In the genomic region with DNA sequence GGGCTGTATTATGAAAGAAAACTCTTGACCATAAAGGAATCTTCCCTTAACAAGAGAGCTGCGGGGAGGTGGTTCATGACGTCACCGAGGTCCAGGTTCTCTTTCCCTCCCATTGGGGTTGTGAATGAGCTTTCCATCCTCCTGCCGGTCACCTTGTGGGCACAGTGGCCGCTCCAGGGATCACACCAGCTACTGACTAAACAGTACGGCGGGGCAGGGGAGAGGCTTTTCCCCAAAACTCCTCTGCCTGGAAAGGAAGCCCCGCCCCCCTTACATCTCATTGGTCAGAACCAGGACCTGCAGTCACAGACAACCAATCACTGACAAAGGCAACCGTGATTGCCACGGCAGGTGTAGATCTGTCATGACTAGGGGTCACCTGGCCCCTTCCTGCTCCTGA, we compare ENCODE assay signal across 2 cellular contexts.
A peak's percentile ranks its signal among the peaks of the same experiment; 100 is the strongest.
TF ChIP-seq lines count a peak whose summit lies in the region.

No MANE protein-coding gene starts in this region.

TF ChIP-seq in HepG2, 621 proteins besides CTCF, POLR2A, EP300 and RAD21:
- no peak for TF ChIP-seq ATRX (CRISPR knock-in tag; IDR thresholded peaks at IDR 0.05; ENCODE audit: borderline replicate concordance)
- peak; percentile 84 for TF ChIP-seq ATF7 (IDR thresholded peaks at IDR 0.05)
- no peak for TF ChIP-seq ATF7 (CRISPR knock-in tag; IDR thresholded peaks at IDR 0.05)
- TF ChIP-seq DPF2 (CRISPR knock-in tag; IDR thresholded peaks at IDR 0.05; ENCODE audit: borderline replicate concordance, low read depth): no peak
- no peak for TF ChIP-seq ZNF232 (CRISPR knock-in tag; IDR thresholded peaks at IDR 0.05; ENCODE audit: borderline replicate concordance)
- TF ChIP-seq AGO1 (IDR thresholded peaks at IDR 0.05; ENCODE audit: low read depth, low read length, poor library complexity, severe bottlenecking): no peak
- peak; percentile 91 for TF ChIP-seq CREB1 (IDR thresholded peaks at IDR 0.05)
- no peak for TF ChIP-seq CREB1 (CRISPR knock-in tag; IDR thresholded peaks at IDR 0.05)
- no peak for TF ChIP-seq ZBTB34 (CRISPR knock-in tag; IDR thresholded peaks at IDR 0.05)
- no peak for TF ChIP-seq ZNF816 (CRISPR knock-in tag; IDR thresholded peaks at IDR 0.05; ENCODE audit: borderline replicate concordance)
- TF ChIP-seq ZNF333 (CRISPR knock-in tag; IDR thresholded peaks at IDR 0.05; ENCODE audit: borderline replicate concordance): no peak
- TF ChIP-seq SNAI1 (CRISPR knock-in tag; IDR thresholded peaks at IDR 0.05; ENCODE audit: borderline replicate concordance): no peak
- TF ChIP-seq KAT2B (IDR thresholded peaks at IDR 0.05; ENCODE audit: borderline replicate concordance, low read depth, low read length): no peak
- TF ChIP-seq PCBP2 (optimal IDR thresholded peaks at IDR 0.05; ENCODE audit: low read depth, low read length, poor library complexity, severe bottlenecking): no peak
- TF ChIP-seq ZNF264 (CRISPR knock-in tag; IDR thresholded peaks at IDR 0.05): no peak
- TF ChIP-seq NFYB (CRISPR knock-in tag; IDR thresholded peaks at IDR 0.05): peak; percentile 34; the same call in 1 of the 2 replicates
- no peak for TF ChIP-seq MEIS2 (CRISPR knock-in tag; IDR thresholded peaks at IDR 0.05)
- TF ChIP-seq ESRRA (CRISPR knock-in tag; IDR thresholded peaks at IDR 0.05; ENCODE audit: low read depth): no peak
- no peak for TF ChIP-seq ZNF251 (CRISPR knock-in tag; IDR thresholded peaks at IDR 0.05)
- TF ChIP-seq ZMAT3 (CRISPR knock-in tag; conservative IDR thresholded peaks at IDR 0.05): no peak
- no peak for TF ChIP-seq ZBTB7B (CRISPR knock-in tag; IDR thresholded peaks at IDR 0.05)
- TF ChIP-seq ZNF136 (CRISPR knock-in tag; IDR thresholded peaks at IDR 0.05; ENCODE audit: low read depth): no peak
- TF ChIP-seq TFAP4 (IDR thresholded peaks at IDR 0.05; ENCODE audit: borderline replicate concordance, low read depth): no peak
- no peak for TF ChIP-seq RNF219 (CRISPR knock-in tag; IDR thresholded peaks at IDR 0.05)

TF ChIP-seq in GM12878, 131 proteins besides CTCF, POLR2A, EP300 and RAD21:
- TF ChIP-seq, protein P1, sequence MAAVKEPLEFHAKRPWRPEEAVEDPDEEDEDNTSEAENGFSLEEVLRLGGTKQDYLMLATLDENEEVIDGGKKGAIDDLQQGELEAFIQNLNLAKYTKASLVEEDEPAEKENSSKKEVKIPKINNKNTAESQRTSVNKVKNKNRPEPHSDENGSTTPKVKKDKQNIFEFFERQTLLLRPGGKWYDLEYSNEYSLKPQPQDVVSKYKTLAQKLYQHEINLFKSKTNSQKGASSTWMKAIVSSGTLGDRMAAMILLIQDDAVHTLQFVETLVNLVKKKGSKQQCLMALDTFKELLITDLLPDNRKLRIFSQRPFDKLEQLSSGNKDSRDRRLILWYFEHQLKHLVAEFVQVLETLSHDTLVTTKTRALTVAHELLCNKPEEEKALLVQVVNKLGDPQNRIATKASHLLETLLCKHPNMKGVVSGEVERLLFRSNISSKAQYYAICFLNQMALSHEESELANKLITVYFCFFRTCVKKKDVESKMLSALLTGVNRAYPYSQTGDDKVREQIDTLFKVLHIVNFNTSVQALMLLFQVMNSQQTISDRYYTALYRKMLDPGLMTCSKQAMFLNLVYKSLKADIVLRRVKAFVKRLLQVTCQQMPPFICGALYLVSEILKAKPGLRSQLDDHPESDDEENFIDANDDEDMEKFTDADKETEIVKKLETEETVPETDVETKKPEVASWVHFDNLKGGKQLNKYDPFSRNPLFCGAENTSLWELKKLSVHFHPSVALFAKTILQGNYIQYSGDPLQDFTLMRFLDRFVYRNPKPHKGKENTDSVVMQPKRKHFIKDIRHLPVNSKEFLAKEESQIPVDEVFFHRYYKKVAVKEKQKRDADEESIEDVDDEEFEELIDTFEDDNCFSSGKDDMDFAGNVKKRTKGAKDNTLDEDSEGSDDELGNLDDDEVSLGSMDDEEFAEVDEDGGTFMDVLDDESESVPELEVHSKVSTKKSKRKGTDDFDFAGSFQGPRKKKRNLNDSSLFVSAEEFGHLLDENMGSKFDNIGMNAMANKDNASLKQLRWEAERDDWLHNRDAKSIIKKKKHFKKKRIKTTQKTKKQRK (IDR thresholded peaks at IDR 0.05; ENCODE audit: low read depth, low read length): no peak
- TF ChIP-seq RBBP5 (conservative IDR thresholded peaks at IDR 0.05): no peak
- no peak for TF ChIP-seq CREB1 (IDR thresholded peaks at IDR 0.05; ENCODE audit: low read depth)
- no peak for TF ChIP-seq BHLHE40 (IDR thresholded peaks at IDR 0.05; ENCODE audit: borderline replicate concordance in 1 of 2, low read depth in 2 of 2, low read length in 1 of 2)
- TF ChIP-seq, protein P2, sequence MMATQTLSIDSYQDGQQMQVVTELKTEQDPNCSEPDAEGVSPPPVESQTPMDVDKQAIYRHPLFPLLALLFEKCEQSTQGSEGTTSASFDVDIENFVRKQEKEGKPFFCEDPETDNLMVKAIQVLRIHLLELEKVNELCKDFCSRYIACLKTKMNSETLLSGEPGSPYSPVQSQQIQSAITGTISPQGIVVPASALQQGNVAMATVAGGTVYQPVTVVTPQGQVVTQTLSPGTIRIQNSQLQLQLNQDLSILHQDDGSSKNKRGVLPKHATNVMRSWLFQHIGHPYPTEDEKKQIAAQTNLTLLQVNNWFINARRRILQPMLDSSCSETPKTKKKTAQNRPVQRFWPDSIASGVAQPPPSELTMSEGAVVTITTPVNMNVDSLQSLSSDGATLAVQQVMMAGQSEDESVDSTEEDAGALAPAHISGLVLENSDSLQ (IDR thresholded peaks at IDR 0.05): 0 out of 2 replicates have a peak, but pooled peaks have one; percentile 13
- no peak for TF ChIP-seq ELK1 (IDR thresholded peaks at IDR 0.05; ENCODE audit: low read depth, low read length)
- TF ChIP-seq EZH2 (IDR thresholded peaks at IDR 0.05; ENCODE audit: borderline replicate concordance, control insufficient read depth, low read depth, low read length): no peak
- TF ChIP-seq SMC3 (IDR thresholded peaks at IDR 0.05; ENCODE audit: borderline replicate concordance, low read length): no peak
- no peak for TF ChIP-seq IKZF1 (conservative IDR thresholded peaks at IDR 0.05)
